ENCODE assay signal across 22 cellular contexts in the genomic region with DNA sequence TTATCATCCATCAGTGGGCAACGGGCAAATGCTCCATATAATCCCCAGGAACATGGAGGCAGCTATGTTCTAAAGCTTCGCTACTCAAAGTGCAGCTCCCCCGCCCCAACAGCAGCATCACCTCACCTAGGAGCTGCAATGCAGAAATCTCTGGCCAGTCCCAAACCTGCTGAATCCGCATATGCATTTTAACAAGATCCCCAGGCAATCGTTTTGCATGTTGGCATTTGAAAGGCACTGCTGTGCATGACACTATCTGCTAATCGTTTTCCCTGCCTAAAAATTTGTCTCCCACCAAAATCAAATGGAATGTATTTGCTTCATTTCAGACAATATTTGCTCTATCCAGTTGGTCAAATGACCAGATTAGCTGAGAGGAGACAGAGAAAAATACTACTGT. TPM values are rescaled to one million over a fixed set of nuclear protein-coding genes. Genes with fewer than 3 reads are reported as not detected.
"Had no signal": no experiment of that assay in that cellular context is flagged by ENCODE, and none has a peak within 500 bp of the region (broad histone marks: within the 10 kb centered on the region; RNA-seq: fewer than 3 reads in every experiment).

No MANE protein-coding gene starts in this region.

- H3K27me3 ChIP-seq: left lung, uterus had no signal

- H3K4me3 ChIP-seq: esophagus muscularis mucosa, heart right ventricle, left lung, lower lobe of right lung, spleen, thoracic aorta, uterus had no signal

- H3K36me3 ChIP-seq: esophagus muscularis mucosa, heart right ventricle, left lung, lower lobe of right lung, spleen, thoracic aorta, uterus had no signal

- H3K9me3 ChIP-seq: esophagus muscularis mucosa, heart right ventricle, left lung, lower lobe of right lung, spleen, thoracic aorta, uterus had no signal

- DNase-seq: activated CD4-positive, alpha-beta T cell treated with anti-CD3 and anti-CD28 coated beads for 48 hours; activated CD4-positive, alpha-beta T cell treated with anti-CD3 and anti-CD28 coated beads, Interleukin-2, amount 50 U/mL, for 48 hours; activated CD8-positive, alpha-beta memory T cell treated with anti-CD3 and anti-CD28 coated beads for 24 hours; activated effector memory CD4-positive, alpha-beta T cell treated with Interleukin-2 at 50 U/mL for 16 hours; activated naive CD4-positive, alpha-beta T cell treated with Interleukin-2 at 50 U/mL for 16 hours; anterior cingulate cortex; heart right ventricle; left lung; lower lobe of right lung; mesenchymal stem cell; posterior cingulate gyrus; right cardiac atrium; spleen; stimulated activated CD4-positive, alpha-beta T cell treated with anti-CD3 and anti-CD28 coated beads, Interleukin-2, amount 100 ng/mL, for 48 hours; stimulated activated naive CD8-positive, alpha-beta T cell treated with anti-CD3 and anti-CD28 coated beads, Interleukin-15, Interleukin-2, amounts not matched to agents 100 U/mL and 50 U/mL, for 24 hours; T-helper 1 cell; uterus had no signal

- H3K4me1 ChIP-seq: esophagus muscularis mucosa, foreskin keratinocyte, heart right ventricle, left lung, lower lobe of right lung, spleen, uterus had no signal

- H3K27ac ChIP-seq: esophagus muscularis mucosa, foreskin keratinocyte, heart right ventricle, left lung, lower lobe of right lung, spleen, thoracic aorta, uterus, VCaP had no signal

RNA-seq across cellular contexts. Expression of gene ADGRG2, which starts 15.2 kb away (rescaled TPM):
- total RNA-seq: myocyte had no signal
